In genomic region chr16:2324296-2324859, GRCh38 we compare ENCODE assay signal across 15 cellular contexts. TPM values are rescaled to one million over a fixed set of nuclear protein-coding genes. Genes with fewer than 3 reads are reported as not detected.
DNase-seq lines count a peak whose midpoint lies in the region; ATAC-seq, FAIRE-seq and TF ChIP-seq lines count a peak whose summit lies in the region.
"Had no signal": no experiment of that assay in that cellular context is flagged by ENCODE, and none has a peak within 500 bp of the region (broad histone marks: within the 10 kb centered on the region; RNA-seq: fewer than 3 reads in every experiment).

No MANE protein-coding gene starts in this region.

- TF ChIP-seq EP300 in tibial nerve (IDR thresholded peaks at IDR 0.05), result no peak

- H3K27ac ChIP-seq in BLaER1 (no peak overlapping the region), RWPE2 (ENCODE audit: poor library complexity, severe bottlenecking) (no peak overlapping the region), lung (ENCODE audit: low read depth in 1 of 2, low read length in 1 of 2) (peak overlapping the region in 1 of 2 donors; percentile 9), tibial nerve (no peak overlapping the region)

- no peaks in the 10 kb centered on the region for H3K9me3 ChIP-seq in BLaER1
- H3K9me3 ChIP-seq in RWPE2 (ENCODE audit: severe bottlenecking), result no peaks in the 10 kb centered on the region
- no peaks in the 10 kb centered on the region for H3K9me3 ChIP-seq in lung (ENCODE audit: control insufficient read depth in 2 of 2, insufficient read depth in 1 of 2, low read length in 1 of 2)
- no peaks in the 10 kb centered on the region for H3K9me3 ChIP-seq in tibial nerve

- no peaks in the 10 kb centered on the region; the same call in 1 of the 2 replicates for H4K20me1 ChIP-seq in BLaER1

- 76 to 91% methylated on average over 26 of the region's 26 CpGs for WGBS in lung, 2 donors
- 83 to 87% methylated on average over 26 of the region's 26 CpGs for WGBS in tibial nerve, 2 donors

- no peak for TF ChIP-seq POLR2A in tibial nerve (IDR thresholded peaks at IDR 0.05)

- peak; percentile 63 for FAIRE-seq in urothelium cell line (lab: Jason Lieb, UNC)
- FAIRE-seq: A204.1, GM12878, GM18507, H54 had no signal

- H3K27me3 ChIP-seq in BLaER1, result no peaks in the 10 kb centered on the region
- H3K27me3 ChIP-seq in RWPE2 (ENCODE audit: insufficient read depth, poor library complexity, severe bottlenecking), result no peaks in the 10 kb centered on the region
- no peaks in the 10 kb centered on the region for H3K27me3 ChIP-seq in lung (ENCODE audit: control insufficient read depth, insufficient read depth)
- H3K27me3 ChIP-seq in tibial nerve, result no peaks in the 10 kb centered on the region

- H3K9ac ChIP-seq in BLaER1, result 0 out of 2 replicates have a peak overlapping the region, but pooled peaks have one; percentile 1

- H3K4me2 ChIP-seq in BLaER1, result peak overlapping the region; percentile 39

- H3K4me1 ChIP-seq in BLaER1, result peaks cover 21% of the 10 kb centered on the region
- H3K4me1 ChIP-seq in RWPE2 (ENCODE audit: insufficient read depth, poor library complexity, severe bottlenecking), result no peaks in the 10 kb centered on the region
- no peaks in the 10 kb centered on the region for H3K4me1 ChIP-seq in lung (ENCODE audit: control insufficient read depth in 2 of 2, insufficient read depth in 2 of 2, low read length in 2 of 2)
- H3K4me1 ChIP-seq in tibial nerve, result no peaks in the 10 kb centered on the region

- peaks cover 56% of the 10 kb centered on the region; the same call in 1 of the 2 replicates for H3K36me3 ChIP-seq in BLaER1
- no peaks in the 10 kb centered on the region for H3K36me3 ChIP-seq in RWPE2 (ENCODE audit: low read depth)
- peaks cover 12 to 29% of the 10 kb centered on the region in 2 donors for H3K36me3 ChIP-seq in lung (ENCODE audit: control insufficient read depth in 2 of 2, insufficient read depth in 2 of 2, low read length in 2 of 2)
- H3K36me3 ChIP-seq in tibial nerve, result peaks cover 0 to 87% (median 0%) of the 10 kb centered on the region in 3 donors

- TF ChIP-seq CTCF in RWPE2 (IDR thresholded peaks at IDR 0.05; ENCODE audit: poor library complexity, severe bottlenecking), result no peak
- TF ChIP-seq CTCF in lung (IDR thresholded peaks at IDR 0.05; ENCODE audit: control extremely low read depth, extremely low read depth), result no peak
- TF ChIP-seq CTCF in tibial nerve (IDR thresholded peaks at IDR 0.05), result no peak

- peak; percentile 47 for DNase-seq in RWPE2 (ENCODE audit: low spot score)
- DNase-seq in lung (ENCODE audit: low spot score), result no peak
- no peak for DNase-seq in urothelium cell line (ENCODE audit: low spot score)
- DNase-seq in NCI-H82 (lab: John Stamatoyannopoulos, UW), result no peak
- no peak for DNase-seq in tibial nerve (ENCODE audit: low spot score in 2 of 2)
- no peak for DNase-seq in activated CD8-positive, alpha-beta memory T cell treated with anti-CD3 and anti-CD28 coated beads, Interleukin-2, amount 50 U/mL, for 48 hours
- DNase-seq: Calu3; CD4-positive, CD25-positive, alpha-beta regulatory T cell; DMS79 had no signal

- ATAC-seq in RWPE2 (ENCODE audit: low read depth), result no peak
- ATAC-seq in lung (ENCODE audit: insufficient read depth, low FRiP score), result no peak
- ATAC-seq: GM12878, HCT116 had no signal

- no peak overlapping the region for H3K4me3 ChIP-seq in BLaER1
- H3K4me3 ChIP-seq in RWPE2 (ENCODE audit: severe bottlenecking), result no peak overlapping the region
- H3K4me3 ChIP-seq in lung, result peak overlapping the region; percentile 8
- no peak overlapping the region for H3K4me3 ChIP-seq in tibial nerve
- H3K4me3 ChIP-seq: GM12878 had no signal

RNA-seq across cellular contexts. Expression of gene ABCA3, which starts 16.1 kb away (rescaled TPM):
- 100 to 1,000 TPM; 486 to 607 TPM for total RNA-seq in lung
- polyA plus RNA-seq in lung, result 100 to 1,000 TPM; 197 to 337 TPM
- total RNA-seq in tibial nerve, result 10 to 100 TPM; 14.9 to 22.2 (median 15.8) TPM

RNA-seq across cellular contexts. Expression of gene RNPS1, which starts 56.5 kb away (rescaled TPM):
- total RNA-seq in lung (100 to 1,000 TPM in 1 of 2 donors, 10 to 100 TPM in 1; 92.0 to 125 TPM), tibial nerve (100 to 1,000 TPM; 101 to 127 (median 114) TPM)
- polyA plus RNA-seq in lung, result 100 to 1,000 TPM in 1 of 2 donors, 10 to 100 TPM in 1; 98.7 to 144 TPM

Comparison
In these comparisons a context has a peak if more than half of its experiments do, and no peak if none do; other contexts are left out.
1. RNA of gene ABCA3, which starts 16.1 kb away (total RNA-seq): 486 to 607 TPM in lung; 14.9 to 22.2 TPM in tibial nerve; every median in the first group is over 10 times any median in the second.